Comparison of ENCODE assay signal across 23 cellular contexts in the genomic region with DNA sequence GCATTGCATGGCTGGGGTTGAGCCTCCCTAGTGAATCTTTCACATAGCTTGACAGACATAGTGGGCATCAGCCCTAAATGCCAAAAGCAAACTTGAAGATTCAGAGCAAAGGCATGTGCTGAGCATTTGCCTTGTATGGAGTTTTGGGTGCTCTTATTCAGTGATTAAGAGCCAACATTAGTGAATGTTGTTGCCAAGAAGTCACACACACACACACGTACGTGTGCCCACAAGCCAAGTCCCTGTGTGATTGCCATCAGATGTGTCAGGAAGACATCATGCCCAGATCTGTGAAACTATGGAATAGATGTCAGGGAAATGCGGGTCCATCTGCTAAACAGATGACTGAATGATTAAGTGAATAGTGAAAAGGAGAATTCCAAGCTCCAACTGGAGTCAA.
DNase-seq lines count a peak whose midpoint lies in the region; ATAC-seq and TF ChIP-seq lines count a peak whose summit lies in the region.
"Had no signal": no experiment of that assay in that cellular context is flagged by ENCODE, and none has a peak within 500 bp of the region (broad histone marks: within the 10 kb centered on the region; RNA-seq: fewer than 3 reads in every experiment).

No MANE protein-coding gene starts in this region.

- POLR2A ChIA-PET in IMR-90 (lab: Charles Lee; ENCODE audit: unreplicated experiment) = no interaction called here

- H3K36me3 ChIP-seq in IMR-90 (ENCODE audit: control insufficient read depth, insufficient read depth, low read length) (no peaks in the 10 kb centered on the region), gastroesophageal sphincter (no peaks in the 10 kb centered on the region), thoracic aorta (no peaks in the 10 kb centered on the region)
- H3K36me3 ChIP-seq: neutrophil, right atrium auricular region, SJSA1, transverse colon had no signal

- H3K56ac ChIP-seq in IMR-90 (ENCODE audit: extremely low read depth, insufficient read depth, low read length) = no peak overlapping the region

- H2AK5ac ChIP-seq in IMR-90 (ENCODE audit: low read depth, low read length) = peak overlapping the region; percentile 72; the same call in 1 of the 2 replicates

- no peak for TF ChIP-seq CTCF in IMR-90 (conservative IDR thresholded peaks at IDR 0.05; ENCODE audit: low read depth, low read length)
- TF ChIP-seq CTCF in gastroesophageal sphincter (IDR thresholded peaks at IDR 0.05) = no peak
- TF ChIP-seq CTCF in thoracic aorta (IDR thresholded peaks at IDR 0.05) = no peak

- in situ Hi-C loops in IMR-90 (cut with MboI; ENCODE audit: low sequenced_read_pairs) = no loop called here

- TF ChIP-seq POLR2A in IMR-90 (IDR thresholded peaks at IDR 0.05; ENCODE audit: low read depth, low read length) = no peak
- TF ChIP-seq POLR2A in gastroesophageal sphincter (IDR thresholded peaks at IDR 0.05) = no peak

- no peak for TF ChIP-seq RAD21 in IMR-90 (IDR thresholded peaks at IDR 0.05; ENCODE audit: low read length)

- H3K9me3 ChIP-seq in IMR-90 (ENCODE audit: control insufficient read depth, insufficient read depth, low read length) = no peaks in the 10 kb centered on the region
- no peaks in the 10 kb centered on the region for H3K9me3 ChIP-seq in gastroesophageal sphincter
- no peaks in the 10 kb centered on the region for H3K9me3 ChIP-seq in thoracic aorta
- H3K9me3 ChIP-seq: neutrophil, right atrium auricular region, SJSA1, transverse colon had no signal

- H3K4me3 ChIP-seq in IMR-90 (ENCODE audit: insufficient read depth, low read depth, low read length) = no peak overlapping the region
- H3K4me3 ChIP-seq in gastroesophageal sphincter = no peak overlapping the region
- H3K4me3 ChIP-seq in thoracic aorta = no peak overlapping the region
- H3K4me3 ChIP-seq: PC-9, right atrium auricular region, SJSA1, transverse colon had no signal

- DNase-seq in IMR-90 = no peak
- DNase-seq in caudate nucleus (lab: John Stamatoyannopoulos, UW) = no peak
- DNase-seq in thoracic aorta (ENCODE audit: low spot score) = no peak
- no peak for DNase-seq in stimulated activated CD4-positive, alpha-beta T cell treated with anti-CD3 and anti-CD28 coated beads, Interleukin-1b, Interleukin-23, amount 100 ng/mL, for 48 hours
- no peak for DNase-seq in NCI-H774 (lab: John Stamatoyannopoulos, UW)
- DNase-seq in NCI-H345 treated with DMSO at 0.1 percent for 48 hours (lab: John Stamatoyannopoulos, UW; ENCODE audit: unreplicated experiment) = no peak
- DNase-seq: activated CD4-positive, alpha-beta memory T cell treated with anti-CD3 and anti-CD28 coated beads for 36 hours; activated naive CD4-positive, alpha-beta T cell treated with anti-CD3 and anti-CD28 coated beads for 36 hours; activated T-cell treated with anti-CD3 and anti-CD28 coated beads, Interleukin-2, amount 50 U/mL, for 1 hour; anterior cingulate cortex; Calu3; head of caudate nucleus; NCI-H1417 treated with DMSO at 0.1 percent for 48 hours; NCI-H2171; PC-9; stimulated activated naive B cell treated with anti-CD40 and anti-IgM and Interleukin-4, amounts not matched to agents 10 μg/mL and 1 μg/mL and 100 μg/mL, for 72 hours; transverse colon had no signal

- CTCF ChIA-PET in IMR-90 (lab: Yijun Ruan, JAX) = interaction anchor here (0.8 kb wide), 1 partner anchor 36 kb away, joined by 3 read pairs; no protein-coding TSS in a partner anchor

- dilution Hi-C loops in IMR-90 (cut with HindIII; ENCODE audit: low sequenced_read_pairs, unreplicated experiment) = no loop called here

- H2BK120ac ChIP-seq in IMR-90 (ENCODE audit: low read depth, low read length) = peak overlapping the region; percentile 83

- H3K4me1 ChIP-seq in IMR-90 (ENCODE audit: control insufficient read depth, insufficient read depth, low read length) (peaks cover 24% of the 10 kb centered on the region), gastroesophageal sphincter (peaks cover 0 to 69% (median 10%) of the 10 kb centered on the region in 3 donors), thoracic aorta (ENCODE audit: control insufficient read depth in 1 of 2, low read depth in 2 of 2) (peaks cover 29 to 74% of the 10 kb centered on the region in 2 donors)

- no peak overlapping the region for H3K4me2 ChIP-seq in IMR-90 (ENCODE audit: low read depth, low read length)
- H3K4me2 ChIP-seq: PC-9 had no signal

- H4K8ac ChIP-seq in IMR-90 (ENCODE audit: low read depth in 2 of 2, low read length in 2 of 2) = peak overlapping the region; percentile 5 to 80

- H2AFZ ChIP-seq in IMR-90 (replicated peaks; ENCODE audit: low read length, poor library complexity) = peak overlapping the region; percentile 51
- H2AFZ ChIP-seq: PC-9 had no signal

- BruUV-seq in IMR-90 (replicated peaks; lab: Mats Ljungman, UMichigan) = no TSS peak

- H2BK15ac ChIP-seq in IMR-90 (ENCODE audit: low read depth, low read length) = peak overlapping the region; percentile 77; the same call in 2 of the 3 replicates

- 0 out of 2 replicates have a peak overlapping the region, but pooled peaks have one; percentile 10 for H3K27ac ChIP-seq in IMR-90 (ENCODE audit: insufficient read depth, low read length)
- H3K27ac ChIP-seq in caudate nucleus (ENCODE audit: low read depth, low read length) = peak overlapping the region; percentile 66
- peak overlapping the region in 3 of 4 donors; percentile 38 to 69 (median 55) for H3K27ac ChIP-seq in gastroesophageal sphincter
- peak overlapping the region; percentile 53 to 66 for H3K27ac ChIP-seq in thoracic aorta
- H3K27ac ChIP-seq: neutrophil, PC-9, right atrium auricular region, SJSA1 had no signal

- H4K91ac ChIP-seq in IMR-90 (ENCODE audit: insufficient read depth, low read depth, low read length) = peak overlapping the region; percentile 83

- no peak overlapping the region for H3K9ac ChIP-seq in IMR-90 (ENCODE audit: low read depth, low read length)

- ATAC-seq in IMR-90 (ENCODE audit: low read depth) (no peak), gastroesophageal sphincter (no peak), thoracic aorta (ENCODE audit: insufficient number of reproducible peaks, low FRiP score, low read depth) (peak; percentile 27), HG02571 (IDR thresholded peaks at IDR 0.05; ENCODE audit: unreplicated experiment) (no peak)
- ATAC-seq: HepG2; stimulated activated naive B cell treated with anti-CD40 and anti-IgM and Interleukin-4, amounts not matched to agents 10 μg/mL and 1 μg/mL and 100 μg/mL, for 72 hours had no signal

- intact Hi-C loops in IMR-90 (cut with micrococcal nuclease) = loop anchor here (10.0 kb wide), 1 partner anchor 553 kb away; no protein-coding TSS in a partner anchor

- peak overlapping the region; percentile 41 for H2BK5ac ChIP-seq in IMR-90 (ENCODE audit: low read depth, low read length, poor library complexity, severe bottlenecking)

- H3K18ac ChIP-seq in IMR-90 (ENCODE audit: low read depth, low read length) = peak overlapping the region; percentile 81; the same call in 1 of the 2 replicates

- H4K20me1 ChIP-seq in IMR-90 (ENCODE audit: insufficient read depth, low read length) = no peaks in the 10 kb centered on the region

- peak overlapping the region; percentile 28 for H3K14ac ChIP-seq in IMR-90 (replicated peaks; ENCODE audit: low read depth, low read length)

- H3K27me3 ChIP-seq in IMR-90 (ENCODE audit: control insufficient read depth, insufficient read depth, low read length) = no peaks in the 10 kb centered on the region
- H3K27me3 ChIP-seq in gastroesophageal sphincter = no peaks in the 10 kb centered on the region
- H3K27me3 ChIP-seq in thoracic aorta (replicated peaks; ENCODE audit: insufficient read depth) = no peaks in the 10 kb centered on the region
- H3K27me3 ChIP-seq: neutrophil, right atrium auricular region, SJSA1, transverse colon had no signal

- H2BK20ac ChIP-seq in IMR-90 (ENCODE audit: low read depth, low read length) = peak overlapping the region; percentile 51

- peak overlapping the region; percentile 61 for H3K23ac ChIP-seq in IMR-90 (ENCODE audit: low read depth, low read length)

- peak overlapping the region; percentile 75; the same call in 1 of the 2 replicates for H4K5ac ChIP-seq in IMR-90 (ENCODE audit: low read depth, low read length)

- peak overlapping the region; percentile 82 for H3K4ac ChIP-seq in IMR-90 (ENCODE audit: low read depth, low read length)

- WGBS in IMR-90 (ENCODE audit: extremely low coverage in 2 of 2, insufficient read length in 1 of 2), 2 experiments = 90% methylated on average over 2 of the region's 3 CpGs; no CpG with 5 or more reads in 1 of the 2 experiments
- WGBS in gastroesophageal sphincter (ENCODE audit: low coverage in 1 of 2), 2 donors = 39 to 68% methylated on average over 3 of the region's 3 CpGs

- no peak for TF ChIP-seq EP300 in gastroesophageal sphincter (IDR thresholded peaks at IDR 0.05)

- no peaks in the 10 kb centered on the region for H3K79me1 ChIP-seq in IMR-90 (ENCODE audit: low read depth in 1 of 2, low read length in 2 of 2)

- no peak overlapping the region for H2AK9ac ChIP-seq in IMR-90 (replicated peaks; ENCODE audit: low read depth, low read length, poor library complexity)

- peaks cover 18% of the 10 kb centered on the region for H3K9me1 ChIP-seq in IMR-90 (ENCODE audit: insufficient read depth, low read length)

TF ChIP-seq in IMR-90, 13 proteins besides CTCF, POLR2A, EP300 and RAD21 (continues in another document):
- TF ChIP-seq BHLHE40 (IDR thresholded peaks at IDR 0.05; ENCODE audit: low read depth, low read length) = no peak
- no peak for TF ChIP-seq CHD1 (IDR thresholded peaks at IDR 0.05; ENCODE audit: low read depth, low read length)
- no peak for TF ChIP-seq SMC3 (IDR thresholded peaks at IDR 0.05; ENCODE audit: low read depth, low read length)
- TF ChIP-seq MAZ (IDR thresholded peaks at IDR 0.05; ENCODE audit: borderline replicate concordance, low read depth, low read length) = no peak
- no peak for TF ChIP-seq USF2 (IDR thresholded peaks at IDR 0.05; ENCODE audit: low read depth, low read length)
- TF ChIP-seq CEBPB (IDR thresholded peaks at IDR 0.05; ENCODE audit: low read depth, low read length) = no peak
- TF ChIP-seq, protein P1, sequence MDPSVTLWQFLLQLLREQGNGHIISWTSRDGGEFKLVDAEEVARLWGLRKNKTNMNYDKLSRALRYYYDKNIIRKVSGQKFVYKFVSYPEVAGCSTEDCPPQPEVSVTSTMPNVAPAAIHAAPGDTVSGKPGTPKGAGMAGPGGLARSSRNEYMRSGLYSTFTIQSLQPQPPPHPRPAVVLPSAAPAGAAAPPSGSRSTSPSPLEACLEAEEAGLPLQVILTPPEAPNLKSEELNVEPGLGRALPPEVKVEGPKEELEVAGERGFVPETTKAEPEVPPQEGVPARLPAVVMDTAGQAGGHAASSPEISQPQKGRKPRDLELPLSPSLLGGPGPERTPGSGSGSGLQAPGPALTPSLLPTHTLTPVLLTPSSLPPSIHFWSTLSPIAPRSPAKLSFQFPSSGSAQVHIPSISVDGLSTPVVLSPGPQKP (IDR thresholded peaks at IDR 0.05; ENCODE audit: borderline replicate concordance, low read depth, low read length) = no peak

Comparison
In these comparisons a context has a peak if more than half of its experiments do, and no peak if none do; other contexts are left out.
1. H3K27ac ChIP-seq: peak in every context shown above with its lines; median percentile 66 in caudate nucleus; 60 in thoracic aorta; 55 in gastroesophageal sphincter; 10 in IMR-90.